In genomic region chr20:49052334-49052733, GRCh38 we compare ENCODE assay signal across 1 cellular context.
TF ChIP-seq lines count a peak whose summit lies in the region.

No MANE protein-coding gene starts in this region.

TF ChIP-seq in K562, 482 proteins besides CTCF, POLR2A, EP300 and RAD21:
- TF ChIP-seq EWSR1 (IDR thresholded peaks at IDR 0.05; ENCODE audit: borderline replicate concordance, low read depth, partially characterized antibody) (peak; percentile 19), ZNF444 (CRISPR knock-in tag; IDR thresholded peaks at IDR 0.05) (no peak), ZBTB34 (CRISPR knock-in tag; IDR thresholded peaks at IDR 0.05) (no peak), SETDB1 (IDR thresholded peaks at IDR 0.05; ENCODE audit: low read length) (no peak), HDAC6 (IDR thresholded peaks at IDR 0.05; ENCODE audit: low read depth, low read length) (no peak), ZNF507 (tag; conservative IDR thresholded peaks at IDR 0.05) (no peak), BHLHE40 (IDR thresholded peaks at IDR 0.05; ENCODE audit: low read length) (no peak), ZNF316 (IDR thresholded peaks at IDR 0.05) (0 out of 2 replicates have a peak, but pooled peaks have one; percentile 25), RB1 (IDR thresholded peaks at IDR 0.05; ENCODE audit: low read depth) (no peak), TEAD4 (IDR thresholded peaks at IDR 0.05; ENCODE audit: low read length) (peak; percentile 24; the same call in 1 of the 2 replicates), TEAD4 (CRISPR knock-in tag; IDR thresholded peaks at IDR 0.05; ENCODE audit: borderline replicate concordance) (no peak), ZBTB33 (CRISPR knock-in tag; IDR thresholded peaks at IDR 0.05) (no peak), GTF2F1 (IDR thresholded peaks at IDR 0.05; ENCODE audit: low read depth, low read length) (no peak), ZNF764 (CRISPR knock-in tag; IDR thresholded peaks at IDR 0.05; ENCODE audit: low read depth) (no peak), SUPT5H (IDR thresholded peaks at IDR 0.05) (0 out of 2 replicates have a peak, but pooled peaks have one; percentile 26), ZNF511 (CRISPR knock-in tag; IDR thresholded peaks at IDR 0.05) (no peak), TAF15 (IDR thresholded peaks at IDR 0.05; ENCODE audit: low read depth, low read length) (no peak)
